Comparison of ENCODE assay signal across 36 cellular contexts in the genomic region with DNA sequence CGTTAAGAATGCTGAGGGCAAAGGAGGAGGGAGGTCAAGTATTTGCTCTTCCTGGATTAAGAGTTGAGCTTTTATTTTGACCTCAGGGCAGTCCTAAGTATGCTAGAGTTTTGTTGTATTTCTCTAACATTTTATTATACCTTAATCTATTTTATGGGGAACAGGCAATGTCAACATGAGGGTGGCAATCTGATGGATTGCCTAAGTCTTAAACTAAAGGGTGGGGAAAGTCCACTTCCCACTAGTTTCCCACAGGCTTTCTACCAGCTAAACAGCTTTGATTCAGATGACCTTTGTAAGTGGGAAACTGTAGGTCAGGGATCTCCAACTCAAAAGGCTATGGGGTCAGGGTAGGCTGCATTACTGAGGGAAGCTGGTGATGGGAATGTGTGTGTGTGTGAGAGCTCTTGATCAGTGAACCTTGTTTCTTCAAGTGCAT. TPM values are rescaled to one million over a fixed set of nuclear protein-coding genes. Genes with fewer than 3 reads are reported as not detected.
A peak's percentile ranks its signal among the peaks of the same experiment; 100 is the strongest.
DNase-seq lines count a peak whose midpoint lies in the region; ATAC-seq, FAIRE-seq and TF ChIP-seq lines count a peak whose summit lies in the region.
"Had no signal": no experiment of that assay in that cellular context is flagged by ENCODE, and none has a peak within 500 bp of the region (broad histone marks: within the 10 kb centered on the region; RNA-seq: fewer than 3 reads in every experiment).

No MANE protein-coding gene starts in this region.

- BruUV-seq in HepG2 (replicated peaks; lab: Mats Ljungman, UMichigan) = no TSS peak

- no peaks in the 10 kb centered on the region for H3K36me3 Mint-ChIP-seq in natural killer cell treated with Interleukin-12 subunit alpha and Interleukin-12 subunit beta and Interleukin-15 and Interleukin-18, amount 100 ng/mL, for 72 hours
- H3K36me3 Mint-ChIP-seq: activated naive CD4-positive, alpha-beta T cell treated with anti-CD3 and anti-CD28 coated beads, Interleukin-2, amount 10 ng/mL, durations not matched to agents 7 days and 5 days; naive thymus-derived CD4-positive, alpha-beta T cell; stimulated activated effector memory CD8-positive, alpha-beta T cell treated with anti-CD3 and anti-CD28 coated beads, Interleukin-12 subunit alpha, Interleukin-12 subunit beta, amount 100 ng/mL, for 72 hours; type B pancreatic cell had no signal

- POLR2A ChIA-PET in HepG2 (lab: Yijun Ruan, JAX) = interaction anchor here (0.9 to 3.3 kb wide), 6 partner anchors 9 to 110 kb away, joined by 3 to 13 read pairs (median 5); a partner anchor contains a TSS

- TF ChIP-seq POLR2A in HepG2 (IDR thresholded peaks at IDR 0.05; ENCODE audit: insufficient read depth in 1 of 2, low read depth in 2 of 2, low read length in 2 of 2) = no peak
- no peak for TF ChIP-seq POLR2A in GM12891 (IDR thresholded peaks at IDR 0.05; ENCODE audit: low read depth, low read length)

- H3K4me2 ChIP-seq in HepG2 (ENCODE audit: low read depth, low read length) = peak overlapping the region; percentile 37
- H3K4me2 ChIP-seq: BLaER1 treated with 17β-estradiol and CSF1 and Interleukin-3, amounts not matched to agents 10 nM and 100 nM had no signal

- H3K27ac Mint-ChIP-seq in natural killer cell treated with Interleukin-12 subunit alpha and Interleukin-12 subunit beta and Interleukin-15 and Interleukin-18, amount 100 ng/mL, for 72 hours = no peak overlapping the region
- H3K27ac Mint-ChIP-seq: activated CD8-positive, alpha-beta T cell treated with anti-CD3 and anti-CD28 coated beads, Interleukin-2, amount 10 ng/mL, durations not matched to agents 7 days and 5 days; activated naive CD4-positive, alpha-beta T cell treated with anti-CD3 and anti-CD28 coated beads, Interleukin-2, amount 10 ng/mL, durations not matched to agents 7 days and 5 days; activated T-helper 17 cell treated with anti-CD3 and anti-CD28 coated beads, Interleukin-2, amount 50 U/mL, for 72 hours; naive thymus-derived CD4-positive, alpha-beta T cell; stimulated activated effector memory CD8-positive, alpha-beta T cell treated with anti-CD3 and anti-CD28 coated beads, Interleukin-12 subunit alpha, Interleukin-12 subunit beta, amount 100 ng/mL, for 72 hours; T-helper 2 cell treated with Interferon-gamma antibody and Interleukin-4, amounts not matched to agents 5 μg/mL and 100 μg/mL, for 36 hours; type B pancreatic cell had no signal

- H3K36me3 ChIP-seq in adipocyte (ENCODE audit: control insufficient read depth, insufficient read depth, low read length, severe bottlenecking) (no peaks in the 10 kb centered on the region), HepG2 (replicated peaks in 1 of 2; ENCODE audit: control insufficient read depth in 1 of 2, insufficient read depth in 2 of 2, low read length in 2 of 2) (no peaks in the 10 kb centered on the region)
- H3K36me3 ChIP-seq: BLaER1 treated with 17β-estradiol and CSF1 and Interleukin-3, amounts not matched to agents 10 nM and 100 nM; gastroesophageal sphincter; Peyer's patch had no signal

- no peak overlapping the region for H3K4me3 Mint-ChIP-seq in natural killer cell treated with Interleukin-12 subunit alpha and Interleukin-12 subunit beta and Interleukin-15 and Interleukin-18, amount 100 ng/mL, for 72 hours
- H3K4me3 Mint-ChIP-seq: activated CD8-positive, alpha-beta T cell treated with anti-CD3 and anti-CD28 coated beads, Interleukin-2, amount 10 ng/mL, durations not matched to agents 7 days and 5 days; activated naive CD4-positive, alpha-beta T cell treated with anti-CD3 and anti-CD28 coated beads, Interleukin-2, amount 10 ng/mL, durations not matched to agents 7 days and 5 days; activated T-helper 17 cell treated with anti-CD3 and anti-CD28 coated beads, Interleukin-2, amount 50 U/mL, for 72 hours; naive thymus-derived CD4-positive, alpha-beta T cell; stimulated activated effector memory CD8-positive, alpha-beta T cell treated with anti-CD3 and anti-CD28 coated beads, Interleukin-12 subunit alpha, Interleukin-12 subunit beta, amount 100 ng/mL, for 72 hours; T-helper 2 cell treated with Interferon-gamma antibody and Interleukin-4, amounts not matched to agents 5 μg/mL and 100 μg/mL, for 36 hours; type B pancreatic cell had no signal

- H3K4me1 Mint-ChIP-seq in natural killer cell treated with Interleukin-12 subunit alpha and Interleukin-12 subunit beta and Interleukin-15 and Interleukin-18, amount 100 ng/mL, for 72 hours (ENCODE audit: low read depth in 2 of 2) = peaks cover 0 to 3% of the 10 kb centered on the region in 2 donors
- H3K4me1 Mint-ChIP-seq: activated naive CD4-positive, alpha-beta T cell treated with anti-CD3 and anti-CD28 coated beads, Interleukin-2, amount 10 ng/mL, durations not matched to agents 7 days and 5 days; activated T-helper 17 cell treated with anti-CD3 and anti-CD28 coated beads, Interleukin-2, amount 50 U/mL, for 72 hours; naive thymus-derived CD4-positive, alpha-beta T cell; stimulated activated effector memory CD8-positive, alpha-beta T cell treated with anti-CD3 and anti-CD28 coated beads, Interleukin-12 subunit alpha, Interleukin-12 subunit beta, amount 100 ng/mL, for 72 hours had no signal

- intact Hi-C loops in HepG2 (cut with micrococcal nuclease; ENCODE audit: unreplicated experiment) = no loop called here

- CTCF ChIA-PET in HepG2 (lab: Yijun Ruan, JAX; ENCODE audit: low intra/inter-chr PET ratio, low total read pairs) = no interaction called here

- H3K27me3 ChIP-seq in adipocyte (replicated peaks; ENCODE audit: control insufficient read depth, insufficient read depth, low read length) (no peaks in the 10 kb centered on the region), HepG2 (ENCODE audit: control insufficient read depth in 1 of 2, insufficient read depth in 2 of 2, low read length in 2 of 2) (no peaks in the 10 kb centered on the region)
- H3K27me3 ChIP-seq: BLaER1 treated with 17β-estradiol and CSF1 and Interleukin-3, amounts not matched to agents 10 nM and 100 nM; Peyer's patch had no signal

- H3K9me3 ChIP-seq in adipocyte (ENCODE audit: control insufficient read depth, low read length) (peaks cover 11% of the 10 kb centered on the region), HepG2 (ENCODE audit: low read length) (no peaks in the 10 kb centered on the region)
- H3K9me3 ChIP-seq: BLaER1 treated with 17β-estradiol and CSF1 and Interleukin-3, amounts not matched to agents 10 nM and 100 nM; gastroesophageal sphincter; Peyer's patch had no signal

- ATAC-seq in HepG2 = peak; percentile 54
- no peak for ATAC-seq in natural killer cell treated with Interleukin-12 subunit alpha and Interleukin-12 subunit beta and Interleukin-15 and Interleukin-18, amount 100 ng/mL, for 72 hours
- ATAC-seq: activated CD8-positive, alpha-beta T cell treated with anti-CD3 and anti-CD28 coated beads, Interleukin-2, amount 10 ng/mL, durations not matched to agents 7 days and 5 days; activated T-helper 17 cell treated with anti-CD3 and anti-CD28 coated beads, Interleukin-2, amount 50 U/mL, for 72 hours; gastroesophageal sphincter; left cardiac atrium; naive thymus-derived CD4-positive, alpha-beta T cell; psoas muscle; stimulated activated effector memory CD8-positive, alpha-beta T cell treated with anti-CD3 and anti-CD28 coated beads, Interleukin-12 subunit alpha, Interleukin-12 subunit beta, amount 100 ng/mL, for 72 hours had no signal

- no peak for TF ChIP-seq CTCF in HepG2 (CRISPR knock-in tag; IDR thresholded peaks at IDR 0.05)

- WGBS in HepG2 (ENCODE audit: low lambda C conversion rate) = 49% methylated on average over 1 of the region's 1 CpG

- H3K4me1 ChIP-seq in adipocyte (ENCODE audit: control insufficient read depth, insufficient read depth, low read length) = peaks cover 39% of the 10 kb centered on the region
- H3K4me1 ChIP-seq in HepG2 (ENCODE audit: insufficient read depth, low read length) = peaks cover 100% of the 10 kb centered on the region
- H3K4me1 ChIP-seq: BLaER1 treated with 17β-estradiol and CSF1 and Interleukin-3, amounts not matched to agents 10 nM and 100 nM; gastroesophageal sphincter; psoas muscle had no signal

- H4K20me1 ChIP-seq in HepG2 (ENCODE audit: insufficient read depth, low read length) = no peaks in the 10 kb centered on the region
- H4K20me1 ChIP-seq: BLaER1 treated with 17β-estradiol and CSF1 and Interleukin-3, amounts not matched to agents 10 nM and 100 nM had no signal

- no peak for TF ChIP-seq RAD21 in HepG2 (CRISPR knock-in tag; IDR thresholded peaks at IDR 0.05)

- DNase-seq in HCEC 1CT = peak; percentile 71
- peak; percentile 62 for DNase-seq in adipocyte (ENCODE audit: low read depth)
- peak; percentile 75 for DNase-seq in HepG2 (ENCODE audit: low spot score)
- DNase-seq in renal cortical epithelial cell (ENCODE audit: low read depth) = peak; percentile 34
- DNase-seq in GM12891 (ENCODE audit: insufficient read length, low spot score) = no peak
- no peak for DNase-seq in natural killer cell treated with Interleukin-12 subunit alpha and Interleukin-12 subunit beta and Interleukin-15 and Interleukin-18, amount 100 ng/mL, for 72 hours (ENCODE audit: low spot score)
- DNase-seq in HK-2 (ENCODE audit: unreplicated experiment) = no peak
- DNase-seq in germinal center (ENCODE audit: low spot score) = no peak
- DNase-seq: activated CD4-positive, alpha-beta T cell treated with anti-CD3 and anti-CD28 coated beads for 1 hour; activated CD8-positive, alpha-beta T cell treated with anti-CD3 and anti-CD28 coated beads, Interleukin-2, amount 10 ng/mL, durations not matched to agents 7 days and 5 days; activated naive CD4-positive, alpha-beta T cell treated with anti-CD3 and anti-CD28 coated beads, Interleukin-2, amount 10 ng/mL, durations not matched to agents 7 days and 5 days; amygdala; Calu3; dorsolateral prefrontal cortex; hypothalamus; KBM-7; left cardiac atrium; MV-4-11; naive thymus-derived CD4-positive, alpha-beta T cell; NCI-H446 treated with DMSO at 0.1 percent for 48 hours; NCI-H774; occipital lobe; Peyer's patch; psoas muscle; SHP77; substantia nigra had no signal

- H3K9ac ChIP-seq in adipocyte (ENCODE audit: low read length) (no peak overlapping the region), HepG2 (ENCODE audit: insufficient read depth, low read depth, low read length) (no peak overlapping the region)
- H3K9ac ChIP-seq: BLaER1 treated with 17β-estradiol and CSF1 and Interleukin-3, amounts not matched to agents 10 nM and 100 nM had no signal

- H3K9me3 Mint-ChIP-seq in natural killer cell treated with Interleukin-12 subunit alpha and Interleukin-12 subunit beta and Interleukin-15 and Interleukin-18, amount 100 ng/mL, for 72 hours = no peaks in the 10 kb centered on the region
- H3K9me3 Mint-ChIP-seq: activated naive CD4-positive, alpha-beta T cell treated with anti-CD3 and anti-CD28 coated beads, Interleukin-2, amount 10 ng/mL, durations not matched to agents 7 days and 5 days; activated T-helper 17 cell treated with anti-CD3 and anti-CD28 coated beads, Interleukin-2, amount 50 U/mL, for 72 hours; stimulated activated effector memory CD8-positive, alpha-beta T cell treated with anti-CD3 and anti-CD28 coated beads, Interleukin-12 subunit alpha, Interleukin-12 subunit beta, amount 100 ng/mL, for 72 hours; T-helper 2 cell treated with Interferon-gamma antibody and Interleukin-4, amounts not matched to agents 5 μg/mL and 100 μg/mL, for 36 hours had no signal

- FAIRE-seq in HepG2 (lab: Jason Lieb, UNC) (peak; percentile 85), GM12891 (lab: Jason Lieb, UNC) (no peak)
- FAIRE-seq: endometrium, GM18507, H1, HTR-8/SVneo had no signal

- in situ Hi-C loops in HepG2 (cut with HindIII; ENCODE audit: extremely low pct_ligation_motif_present, low pct_unique_long_range_greater_than_20kb) = no loop called here

- TF ChIP-seq EP300 in HepG2 (IDR thresholded peaks at IDR 0.05; ENCODE audit: low read depth in 2 of 2, low read length in 2 of 2) (peak in 1 of 2 experiments; percentile 87; a peak in 2 of 4 replicates), HepG2 (CRISPR knock-in tag; IDR thresholded peaks at IDR 0.05; ENCODE audit: borderline replicate concordance) (no peak)

- peaks cover 35% of the 10 kb centered on the region for H3K79me2 ChIP-seq in HepG2 (ENCODE audit: insufficient read depth, low read length)

- no peak overlapping the region for H2AFZ ChIP-seq in HepG2 (ENCODE audit: low read length)

- H3K27me3 Mint-ChIP-seq in natural killer cell treated with Interleukin-12 subunit alpha and Interleukin-12 subunit beta and Interleukin-15 and Interleukin-18, amount 100 ng/mL, for 72 hours = peaks cover 28 to 38% of the 10 kb centered on the region in 2 donors

- H3K4me3 ChIP-seq in adipocyte (ENCODE audit: low read length) (no peak overlapping the region), HepG2 (replicated peaks in 1 of 3; ENCODE audit: insufficient read depth in 1 of 3, low read depth in 2 of 3, low read length in 3 of 3) (no peak overlapping the region)
- H3K4me3 ChIP-seq: BLaER1 treated with 17β-estradiol and CSF1 and Interleukin-3, amounts not matched to agents 10 nM and 100 nM; dorsolateral prefrontal cortex; gastroesophageal sphincter; Peyer's patch; psoas muscle had no signal

- H3K27ac ChIP-seq in HepG2 (ENCODE audit: extremely low read length, insufficient read depth, low read length) = peak overlapping the region; percentile 41
- H3K27ac ChIP-seq: BLaER1 treated with 17β-estradiol and CSF1 and Interleukin-3, amounts not matched to agents 10 nM and 100 nM; dorsolateral prefrontal cortex; gastroesophageal sphincter; psoas muscle had no signal

RNA-seq across cellular contexts. Expression of a gene that starts 24.9 kb away (rescaled TPM):
- total RNA-seq in HepG2 (2016; rRNA removed; fragmentation: Illumina TruSeq; extraction: Trizol) = 20.4 and 26.3 TPM in 2 replicates
- 8.1 and 10.8 TPM in 2 replicates for total RNA-seq in HepG2 (2016; cell fraction: cytosol; rRNA removed; fragmentation: Illumina TruSeq; extraction: Trizol; ENCODE audit: low read depth)
- total RNA-seq in HepG2 (2016; cell fraction: insoluble cytoplasmic fraction; rRNA removed; fragmentation: Illumina TruSeq; extraction: Trizol) = 17.1 and 26.5 TPM in 2 replicates
- total RNA-seq in HepG2 (2016; cell fraction: membrane; rRNA removed; fragmentation: Illumina TruSeq; extraction: Trizol) = 14.2 and 15.4 TPM in 2 replicates
- 20.3 and 26.6 TPM in 2 replicates for total RNA-seq in HepG2 (2016; cell fraction: nucleus; rRNA removed; fragmentation: Illumina TruSeq; extraction: Trizol)
- 69.3 and 70.7 TPM in 2 replicates for polyA plus RNA-seq in HepG2 (2011; rRNA removed)
- 63.0 and 86.7 TPM in 2 replicates for polyA plus RNA-seq in HepG2 (2011; cell fraction: cytosol; rRNA removed)
- 25.9 and 29.8 TPM in 2 replicates for polyA plus RNA-seq in HepG2 (2011; cell fraction: nucleus; rRNA removed)
- polyA plus RNA-seq in HepG2 (2012) = 99.3 and 106 TPM in 2 replicates
- 10.6 and 11.5 TPM in 2 replicates for polyA plus RNA-seq in HepG2 (2016; cell fraction: cytosol; fragmentation: Illumina TruSeq; extraction: Trizol; ENCODE audit: low read depth)
- 19.6 and 20.2 TPM in 2 replicates for polyA plus RNA-seq in HepG2 (2016; cell fraction: insoluble cytoplasmic fraction; fragmentation: Illumina TruSeq; extraction: Trizol; ENCODE audit: low read depth)
- polyA plus RNA-seq in HepG2 (2016; cell fraction: membrane; fragmentation: Illumina TruSeq; extraction: Trizol; ENCODE audit: low read depth) = 13.1 and 14.3 TPM in 2 replicates
- polyA plus RNA-seq in HepG2 (2016; cell fraction: nucleus; fragmentation: Illumina TruSeq; extraction: Trizol; ENCODE audit: insufficient read depth, low read depth) = 30.1 and 31.0 TPM in 2 replicates
- 150 TPM in 1 of 2 replicates, not detected in the other for polyA minus RNA-seq in HepG2 (2011; rRNA and poly(A)+ RNA removed; ENCODE audit: low replicate concordance)
- 38.6 and 54.8 TPM in 2 replicates for polyA minus RNA-seq in HepG2 (2011; cell fraction: cytosol; rRNA and poly(A)+ RNA removed)
- 77.4 and 89.1 TPM in 2 replicates for polyA minus RNA-seq in HepG2 (2011; cell fraction: nucleus; rRNA and poly(A)+ RNA removed)
- total RNA-seq in renal cortical epithelial cell = 0.70 and 1.2 TPM in 2 replicates
- not detected for polyA plus RNA-seq in GM12891 (2012; ENCODE audit: low read depth, missing spikeins)
- total RNA-seq in natural killer cell treated with Interleukin-12 subunit alpha and Interleukin-12 subunit beta and Interleukin-15 and Interleukin-18, amount 100 ng/mL, for 72 hours = not detected
- total RNA-seq: activated CD8-positive, alpha-beta T cell treated with anti-CD3 and anti-CD28 coated beads, Interleukin-2, amount 10 ng/mL, durations not matched to agents 7 days and 5 days; activated T-helper 17 cell treated with anti-CD3 and anti-CD28 coated beads, Interleukin-2, amount 50 U/mL, for 72 hours; H1; left cardiac atrium; naive thymus-derived CD4-positive, alpha-beta T cell; psoas muscle had no signal
- polyA plus RNA-seq: H1; naive thymus-derived CD4-positive, alpha-beta T cell had no signal

RNA-seq across cellular contexts. Expression of a gene that starts 48.7 kb away (rescaled TPM):
- total RNA-seq in HepG2 (2016; rRNA removed; fragmentation: Illumina TruSeq; extraction: Trizol) (0.01 and 0.13 TPM in 2 replicates), renal cortical epithelial cell (17.9 and 20.8 TPM in 2 replicates)
- total RNA-seq in HepG2 (2016; cell fraction: cytosol; rRNA removed; fragmentation: Illumina TruSeq; extraction: Trizol; ENCODE audit: low read depth) = not detected in 2 replicates
- total RNA-seq in HepG2 (2016; cell fraction: insoluble cytoplasmic fraction; rRNA removed; fragmentation: Illumina TruSeq; extraction: Trizol) = 0.09 and 0.39 TPM in 2 replicates
- total RNA-seq in HepG2 (2016; cell fraction: membrane; rRNA removed; fragmentation: Illumina TruSeq; extraction: Trizol) = under 0.01 and 0.09 TPM in 2 replicates
- 0.03 TPM in 1 of 2 replicates, not detected in the other for total RNA-seq in HepG2 (2016; cell fraction: nucleus; rRNA removed; fragmentation: Illumina TruSeq; extraction: Trizol)
- polyA plus RNA-seq in HepG2 (2011; rRNA removed) = 0.01 TPM in 1 of 2 replicates, not detected in the other
- polyA plus RNA-seq in HepG2 (2011; cell fraction: cytosol; rRNA removed) = under 0.01 TPM in 1 of 2 replicates, not detected in the other
- polyA plus RNA-seq in HepG2 (2011; cell fraction: nucleus; rRNA removed) = 0.02 TPM in 2 replicates
- 0.01 TPM in 1 of 2 replicates, not detected in the other for polyA plus RNA-seq in HepG2 (2012)
- not detected in 2 replicates for polyA plus RNA-seq in HepG2 (2016; cell fraction: cytosol; fragmentation: Illumina TruSeq; extraction: Trizol; ENCODE audit: low read depth)
- polyA plus RNA-seq in HepG2 (2016; cell fraction: insoluble cytoplasmic fraction; fragmentation: Illumina TruSeq; extraction: Trizol; ENCODE audit: low read depth) = 0.11 TPM in 2 replicates
- 0.07 TPM in 1 of 2 replicates, not detected in the other for polyA plus RNA-seq in HepG2 (2016; cell fraction: membrane; fragmentation: Illumina TruSeq; extraction: Trizol; ENCODE audit: low read depth)
- polyA plus RNA-seq in HepG2 (2016; cell fraction: nucleus; fragmentation: Illumina TruSeq; extraction: Trizol; ENCODE audit: insufficient read depth, low read depth) = not detected in 2 replicates
- not detected in 2 replicates for polyA minus RNA-seq in HepG2 (2011; rRNA and poly(A)+ RNA removed; ENCODE audit: low replicate concordance)
- not detected in 2 replicates for polyA minus RNA-seq in HepG2 (2011; cell fraction: cytosol; rRNA and poly(A)+ RNA removed)
- polyA minus RNA-seq in HepG2 (2011; cell fraction: nucleus; rRNA and poly(A)+ RNA removed) = not detected in 2 replicates
- 3.2 TPM for polyA plus RNA-seq in GM12891 (2012; ENCODE audit: low read depth, missing spikeins)
- 10 to 100 TPM in 1 of 2 donors, 1 to 10 TPM in 1; 6.1 to 12.6 TPM for total RNA-seq in natural killer cell treated with Interleukin-12 subunit alpha and Interleukin-12 subunit beta and Interleukin-15 and Interleukin-18, amount 100 ng/mL, for 72 hours
- total RNA-seq: H1, occipital lobe had no signal

Comparison
In these comparisons a context has a peak if more than half of its experiments do, and no peak if none do; other contexts are left out.
1. DNase-seq: peak in HCEC 1CT (single experiment), adipocyte (single experiment), HepG2 (single experiment) and renal cortical epithelial cell (single experiment); none in GM12891 (single experiment), natural killer cell treated with Interleukin-12 subunit alpha and Interleukin-12 subunit beta and Interleukin-15 and Interleukin-18, amount 100 ng/mL, for 72 hours (single experiment), HK-2 (single experiment) and germinal center (single experiment).